8 cellular contexts compared by ENCODE assay signal in genomic region chr1:32901823-32902534, GRCh38. TPM values are rescaled to one million over a fixed set of nuclear protein-coding genes. Genes with fewer than 3 reads are reported as not detected.
DNase-seq lines count a peak whose midpoint lies in the region; ATAC-seq and TF ChIP-seq lines count a peak whose summit lies in the region.

No MANE protein-coding gene starts in this region.

- peak overlapping the region; percentile 62 for H3K4me3 ChIP-seq in brain microvascular endothelial cell (ENCODE audit: low read depth, low read length)

- H3K4me3 Mint-ChIP-seq in activated naive CD4-positive, alpha-beta T cell treated with anti-CD3 and anti-CD28 coated beads, Interleukin-2, amount 50 U/mL, for 24 hours: peak overlapping the region; percentile 81
- H3K4me3 Mint-ChIP-seq in memory B cell (peak overlapping the region; percentile 82), type B pancreatic cell (peak overlapping the region; percentile 88)

- TF ChIP-seq CTCF in brain microvascular endothelial cell (IDR thresholded peaks at IDR 0.05; ENCODE audit: low read depth, low read length, missing control alignments) (no peak), type B pancreatic cell (conservative IDR thresholded peaks at IDR 0.05) (no peak)

- peaks cover 9% of the 10 kb centered on the region for H3K4me1 Mint-ChIP-seq in activated naive CD4-positive, alpha-beta T cell treated with anti-CD3 and anti-CD28 coated beads, Interleukin-2, amount 50 U/mL, for 24 hours
- H3K4me1 Mint-ChIP-seq in memory B cell (peaks cover 5% of the 10 kb centered on the region), type B pancreatic cell (ENCODE audit: unreplicated experiment) (peaks cover 5% of the 10 kb centered on the region)

- ATAC-seq in memory B cell (ENCODE audit: low read depth): no peak
- ATAC-seq in HG03045 (IDR thresholded peaks at IDR 0.05; ENCODE audit: unreplicated experiment): no peak

- peaks cover 29% of the 10 kb centered on the region for H3K27me3 Mint-ChIP-seq in activated naive CD4-positive, alpha-beta T cell treated with anti-CD3 and anti-CD28 coated beads, Interleukin-2, amount 50 U/mL, for 24 hours
- H3K27me3 Mint-ChIP-seq in memory B cell (peaks cover 23% of the 10 kb centered on the region), type B pancreatic cell (peaks cover 55% of the 10 kb centered on the region)

- no peaks in the 10 kb centered on the region for H3K36me3 Mint-ChIP-seq in activated naive CD4-positive, alpha-beta T cell treated with anti-CD3 and anti-CD28 coated beads, Interleukin-2, amount 50 U/mL, for 24 hours
- H3K36me3 Mint-ChIP-seq in memory B cell (no peaks in the 10 kb centered on the region), type B pancreatic cell (no peaks in the 10 kb centered on the region)

- no peaks in the 10 kb centered on the region for H3K9me3 Mint-ChIP-seq in activated naive CD4-positive, alpha-beta T cell treated with anti-CD3 and anti-CD28 coated beads, Interleukin-2, amount 50 U/mL, for 24 hours
- no peaks in the 10 kb centered on the region for H3K9me3 Mint-ChIP-seq in memory B cell
- no peaks in the 10 kb centered on the region for H3K9me3 Mint-ChIP-seq in type B pancreatic cell

- H3K27ac ChIP-seq in brain microvascular endothelial cell: no peak overlapping the region

- DNase-seq in activated naive CD4-positive, alpha-beta T cell treated with anti-CD3 and anti-CD28 coated beads, Interleukin-2, amount 50 U/mL, for 16 hours: no peak
- DNase-seq in brain microvascular endothelial cell: no peak
- no peak for DNase-seq in memory B cell (ENCODE audit: low spot score in 2 of 2)
- no peak for DNase-seq in type B pancreatic cell (ENCODE audit: extremely low spot score, unreplicated experiment)
- DNase-seq in hypothalamus (lab: John Stamatoyannopoulos, UW): no peak
- DNase-seq in NCI-H526 treated with DMSO at 0.1 percent for 48 hours (lab: John Stamatoyannopoulos, UW): no peak

- H3K27ac Mint-ChIP-seq in activated naive CD4-positive, alpha-beta T cell treated with anti-CD3 and anti-CD28 coated beads, Interleukin-2, amount 50 U/mL, for 24 hours: no peak overlapping the region
- H3K27ac Mint-ChIP-seq in memory B cell: no peak overlapping the region
- peak overlapping the region; percentile 70 for H3K27ac Mint-ChIP-seq in type B pancreatic cell

- H3K27me3 ChIP-seq in brain microvascular endothelial cell (replicated peaks): no peaks in the 10 kb centered on the region

- in situ Hi-C loops in brain microvascular endothelial cell (cut with HindIII; ENCODE audit: low pct_ligation_motif_present, low sequenced_read_pairs): no loop called here

- no peaks in the 10 kb centered on the region for H3K36me3 ChIP-seq in brain microvascular endothelial cell (replicated peaks)

RNA-seq across cellular contexts. Expression of gene TMEM54, which starts 0.8 kb away (rescaled TPM):
- 42.1 and 129 TPM in 2 replicates for total RNA-seq in type B pancreatic cell (ENCODE audit: low replicate concordance)

RNA-seq across cellular contexts. Expression of gene HPCA, which starts 15.7 kb away (rescaled TPM):
- 1.0 and 2.0 TPM in 2 replicates for total RNA-seq in type B pancreatic cell (ENCODE audit: low replicate concordance)

RNA-seq across cellular contexts. Expression of gene FNDC5, which starts 31.3 kb away (rescaled TPM):
- 20.0 and 49.9 TPM in 2 replicates for total RNA-seq in type B pancreatic cell (ENCODE audit: low replicate concordance)
